In the genomic region with DNA sequence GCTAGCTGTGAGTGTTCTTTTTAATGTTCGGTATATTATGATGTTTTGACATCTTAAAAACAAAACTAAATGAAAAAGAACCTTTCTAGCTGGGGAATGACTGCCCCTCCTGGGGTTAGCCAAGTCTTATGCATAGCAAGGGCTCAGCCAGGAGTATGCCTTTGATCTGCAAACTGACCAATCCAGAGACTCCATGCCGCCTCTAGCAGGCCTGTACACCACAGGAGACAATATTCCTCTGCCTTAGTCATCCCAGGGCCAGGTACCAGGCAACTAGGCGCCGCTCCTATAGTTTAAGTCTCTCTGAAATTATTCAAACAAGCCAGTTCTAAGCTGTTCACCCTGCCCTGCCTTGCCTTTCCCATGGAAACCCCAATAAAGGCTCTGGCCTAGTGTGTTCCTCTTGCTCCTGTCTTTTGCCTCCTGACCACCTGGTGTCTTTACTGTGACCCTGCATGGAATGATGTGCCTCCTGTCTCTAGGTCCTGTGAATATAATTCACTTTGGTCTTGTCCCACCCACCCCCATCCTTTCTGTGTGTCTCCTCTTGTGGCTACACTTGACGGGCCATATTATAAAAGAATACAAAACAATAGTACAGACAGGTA, we compare ENCODE assay signal across 1 cellular context.
A peak's percentile ranks its signal among the peaks of the same experiment; 100 is the strongest.
TF ChIP-seq lines count a peak whose summit lies in the region.

No MANE protein-coding gene starts in this region.

TF ChIP-seq in HepG2, 621 proteins besides CTCF, POLR2A, EP300 and RAD21 (continued from another document):
- TF ChIP-seq, protein P1, sequence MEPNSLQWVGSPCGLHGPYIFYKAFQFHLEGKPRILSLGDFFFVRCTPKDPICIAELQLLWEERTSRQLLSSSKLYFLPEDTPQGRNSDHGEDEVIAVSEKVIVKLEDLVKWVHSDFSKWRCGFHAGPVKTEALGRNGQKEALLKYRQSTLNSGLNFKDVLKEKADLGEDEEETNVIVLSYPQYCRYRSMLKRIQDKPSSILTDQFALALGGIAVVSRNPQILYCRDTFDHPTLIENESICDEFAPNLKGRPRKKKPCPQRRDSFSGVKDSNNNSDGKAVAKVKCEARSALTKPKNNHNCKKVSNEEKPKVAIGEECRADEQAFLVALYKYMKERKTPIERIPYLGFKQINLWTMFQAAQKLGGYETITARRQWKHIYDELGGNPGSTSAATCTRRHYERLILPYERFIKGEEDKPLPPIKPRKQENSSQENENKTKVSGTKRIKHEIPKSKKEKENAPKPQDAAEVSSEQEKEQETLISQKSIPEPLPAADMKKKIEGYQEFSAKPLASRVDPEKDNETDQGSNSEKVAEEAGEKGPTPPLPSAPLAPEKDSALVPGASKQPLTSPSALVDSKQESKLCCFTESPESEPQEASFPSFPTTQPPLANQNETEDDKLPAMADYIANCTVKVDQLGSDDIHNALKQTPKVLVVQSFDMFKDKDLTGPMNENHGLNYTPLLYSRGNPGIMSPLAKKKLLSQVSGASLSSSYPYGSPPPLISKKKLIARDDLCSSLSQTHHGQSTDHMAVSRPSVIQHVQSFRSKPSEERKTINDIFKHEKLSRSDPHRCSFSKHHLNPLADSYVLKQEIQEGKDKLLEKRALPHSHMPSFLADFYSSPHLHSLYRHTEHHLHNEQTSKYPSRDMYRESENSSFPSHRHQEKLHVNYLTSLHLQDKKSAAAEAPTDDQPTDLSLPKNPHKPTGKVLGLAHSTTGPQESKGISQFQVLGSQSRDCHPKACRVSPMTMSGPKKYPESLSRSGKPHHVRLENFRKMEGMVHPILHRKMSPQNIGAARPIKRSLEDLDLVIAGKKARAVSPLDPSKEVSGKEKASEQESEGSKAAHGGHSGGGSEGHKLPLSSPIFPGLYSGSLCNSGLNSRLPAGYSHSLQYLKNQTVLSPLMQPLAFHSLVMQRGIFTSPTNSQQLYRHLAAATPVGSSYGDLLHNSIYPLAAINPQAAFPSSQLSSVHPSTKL (CRISPR knock-in tag; IDR thresholded peaks at IDR 0.05), result peak; percentile 15; the same call in 1 of the 2 replicates
- TF ChIP-seq, protein P2, sequence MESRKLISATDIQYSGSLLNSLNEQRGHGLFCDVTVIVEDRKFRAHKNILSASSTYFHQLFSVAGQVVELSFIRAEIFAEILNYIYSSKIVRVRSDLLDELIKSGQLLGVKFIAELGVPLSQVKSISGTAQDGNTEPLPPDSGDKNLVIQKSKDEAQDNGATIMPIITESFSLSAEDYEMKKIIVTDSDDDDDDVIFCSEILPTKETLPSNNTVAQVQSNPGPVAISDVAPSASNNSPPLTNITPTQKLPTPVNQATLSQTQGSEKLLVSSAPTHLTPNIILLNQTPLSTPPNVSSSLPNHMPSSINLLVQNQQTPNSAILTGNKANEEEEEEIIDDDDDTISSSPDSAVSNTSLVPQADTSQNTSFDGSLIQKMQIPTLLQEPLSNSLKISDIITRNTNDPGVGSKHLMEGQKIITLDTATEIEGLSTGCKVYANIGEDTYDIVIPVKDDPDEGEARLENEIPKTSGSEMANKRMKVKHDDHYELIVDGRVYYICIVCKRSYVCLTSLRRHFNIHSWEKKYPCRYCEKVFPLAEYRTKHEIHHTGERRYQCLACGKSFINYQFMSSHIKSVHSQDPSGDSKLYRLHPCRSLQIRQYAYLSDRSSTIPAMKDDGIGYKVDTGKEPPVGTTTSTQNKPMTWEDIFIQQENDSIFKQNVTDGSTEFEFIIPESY (CRISPR knock-in tag; IDR thresholded peaks at IDR 0.05), result 0 out of 2 replicates have a peak, but pooled peaks have one; percentile 24
- TF ChIP-seq NBN (conservative IDR thresholded peaks at IDR 0.05) (no peak), TCF7 (IDR thresholded peaks at IDR 0.05; ENCODE audit: low read depth) (peak; percentile 42; the same call in 1 of the 2 replicates)
